In the genomic region with DNA sequence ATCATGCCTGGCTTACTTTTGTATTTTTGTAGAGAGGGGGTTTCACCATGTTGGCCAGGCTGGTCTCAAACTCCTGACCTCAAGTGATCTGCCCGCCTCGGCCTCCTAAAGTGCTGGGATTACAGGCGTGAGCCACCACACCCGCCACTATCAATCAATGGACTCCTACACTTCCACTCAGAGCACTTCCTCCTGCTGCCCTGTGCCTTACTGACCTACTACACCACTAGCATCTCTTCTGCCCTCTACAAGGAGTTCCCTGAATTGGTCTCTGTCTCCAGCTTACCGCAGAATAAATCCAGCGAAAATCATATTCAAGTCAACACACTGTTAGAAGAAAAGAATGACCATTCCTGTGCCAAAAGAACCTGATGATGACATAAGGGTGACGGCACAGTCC, we compare ENCODE assay signal across 5 cellular contexts. TPM values are rescaled to one million over a fixed set of nuclear protein-coding genes. Genes with fewer than 3 reads are reported as not detected.
DNase-seq lines count a peak whose midpoint lies in the region; ATAC-seq, FAIRE-seq and TF ChIP-seq lines count a peak whose summit lies in the region.
"Not testable (repeated sequence)": the region's sequence is repeated elsewhere in the genome, so short reads cannot be mapped to it uniquely, and the experiment has no call there.

No MANE protein-coding gene starts in this region.

- not testable (repeated sequence) for ATAC-seq in HepG2

- not testable (repeated sequence) for H3K4me3 ChIP-seq in HepG2 (replicated peaks in 1 of 3; ENCODE audit: insufficient read depth in 1 of 3, low read depth in 2 of 3, low read length in 3 of 3); neural progenitor cell

- TF ChIP-seq CTCF in HepG2 (CRISPR knock-in tag; IDR thresholded peaks at IDR 0.05); neural progenitor cell (IDR thresholded peaks at IDR 0.05): not testable (repeated sequence)

- intact Hi-C loops in activated CD4-positive, alpha-beta T cell treated with anti-CD3 and anti-CD28 coated beads, Interleukin-2, amount 10 ng/mL, durations not matched to agents 24 days and 14 days (cut with micrococcal nuclease); dendritic cell treated with granulocyte-macrophage colony-stimulating factor and Interleukin-4, amounts not matched to agents 40 ng/mL and 50 ng/mL, for 4 days (cut with micrococcal nuclease); HepG2 (cut with micrococcal nuclease; ENCODE audit: unreplicated experiment): not testable (repeated sequence)

- CTCF ChIA-PET in HepG2 (lab: Yijun Ruan, JAX; ENCODE audit: low intra/inter-chr PET ratio, low total read pairs), result not testable (repeated sequence)

- not testable (repeated sequence) for H3F3A ChIP-seq in neural progenitor cell (ENCODE audit: low read depth)

- in situ Hi-C loops in HepG2 (cut with HindIII; ENCODE audit: extremely low pct_ligation_motif_present, low pct_unique_long_range_greater_than_20kb), result not testable (repeated sequence)

- H3K4me3 Mint-ChIP-seq in activated CD4-positive, alpha-beta T cell treated with anti-CD3 and anti-CD28 coated beads, Interleukin-2, amount 10 ng/mL, durations not matched to agents 24 days and 14 days; dendritic cell treated with granulocyte-macrophage colony-stimulating factor and Interleukin-4, amounts not matched to agents 40 ng/mL and 50 ng/mL, for 4 days; neural progenitor cell: not testable (repeated sequence)

- peaks cover 19% of the 10 kb centered on the region for H3K4me1 ChIP-seq in HepG2 (ENCODE audit: insufficient read depth, low read length)
- not testable (repeated sequence) for H3K4me1 ChIP-seq in neural progenitor cell

- not testable (repeated sequence) for TF ChIP-seq POLR2A in HepG2 (IDR thresholded peaks at IDR 0.05; ENCODE audit: insufficient read depth in 1 of 2, low read depth in 2 of 2, low read length in 2 of 2)

- not testable (repeated sequence) for H3K4me2 ChIP-seq in HepG2 (ENCODE audit: low read depth, low read length); neural progenitor cell

- not testable (repeated sequence) for H3K27ac ChIP-seq in HepG2 (ENCODE audit: extremely low read length, insufficient read depth, low read length); neural progenitor cell

- not testable (repeated sequence) for H3K9ac ChIP-seq in HepG2 (ENCODE audit: insufficient read depth, low read depth, low read length); neural progenitor cell

- not testable (repeated sequence) for H3K9me3 Mint-ChIP-seq in activated CD4-positive, alpha-beta T cell treated with anti-CD3 and anti-CD28 coated beads, Interleukin-2, amount 10 ng/mL, durations not matched to agents 24 days and 14 days; dendritic cell treated with granulocyte-macrophage colony-stimulating factor and Interleukin-4, amounts not matched to agents 40 ng/mL and 50 ng/mL, for 4 days; neural progenitor cell

- not testable (repeated sequence) for H3K9me3 ChIP-seq in HepG2 (ENCODE audit: low read length); neural progenitor cell (ENCODE audit: low read depth)

- not testable (repeated sequence) for H2AFZ ChIP-seq in HepG2 (ENCODE audit: low read length); neural progenitor cell (replicated peaks)

- peak; percentile 9 for DNase-seq in MV-4-11 (lab: John Stamatoyannopoulos, UW)
- peak; percentile 17 for DNase-seq in activated CD4-positive, alpha-beta T cell treated with anti-CD3 and anti-CD28 coated beads, Interleukin-2, amount 10 ng/mL, durations not matched to agents 24 days and 14 days
- DNase-seq in HepG2 (ENCODE audit: low spot score); neural progenitor cell (ENCODE audit: low spot score): not testable (repeated sequence)

- not testable (repeated sequence) for FAIRE-seq in HepG2 (lab: Jason Lieb, UNC)

- not testable (repeated sequence) for H4K20me1 ChIP-seq in HepG2 (ENCODE audit: insufficient read depth, low read length); neural progenitor cell (ENCODE audit: low read depth)

- not testable (repeated sequence) for BruUV-seq in HepG2 (replicated peaks; lab: Mats Ljungman, UMichigan)

- POLR2A ChIA-PET in HepG2 (lab: Yijun Ruan, JAX), result not testable (repeated sequence)

- WGBS in HepG2 (ENCODE audit: low lambda C conversion rate), result 99% methylated on average over 7 of the region's 7 CpGs

- not testable (repeated sequence) for TF ChIP-seq RAD21 in HepG2 (CRISPR knock-in tag; IDR thresholded peaks at IDR 0.05)

- not testable (repeated sequence) for H3K79me2 ChIP-seq in HepG2 (ENCODE audit: insufficient read depth, low read length); neural progenitor cell (ENCODE audit: low read depth)

- not testable (repeated sequence) for TF ChIP-seq EP300 in HepG2 (IDR thresholded peaks at IDR 0.05; ENCODE audit: low read depth in 2 of 2, low read length in 2 of 2); HepG2 (CRISPR knock-in tag; IDR thresholded peaks at IDR 0.05; ENCODE audit: borderline replicate concordance)

- H3K4me1 Mint-ChIP-seq in activated CD4-positive, alpha-beta T cell treated with anti-CD3 and anti-CD28 coated beads, Interleukin-2, amount 10 ng/mL, durations not matched to agents 24 days and 14 days; neural progenitor cell: not testable (repeated sequence)
- H3K4me1 Mint-ChIP-seq in dendritic cell treated with granulocyte-macrophage colony-stimulating factor and Interleukin-4, amounts not matched to agents 40 ng/mL and 50 ng/mL, for 4 days (ENCODE audit: low read depth), result peaks cover 26% of the 10 kb centered on the region

- H3K27ac Mint-ChIP-seq in activated CD4-positive, alpha-beta T cell treated with anti-CD3 and anti-CD28 coated beads, Interleukin-2, amount 10 ng/mL, durations not matched to agents 24 days and 14 days, result not testable (repeated sequence)
- H3K27ac Mint-ChIP-seq in dendritic cell treated with granulocyte-macrophage colony-stimulating factor and Interleukin-4, amounts not matched to agents 40 ng/mL and 50 ng/mL, for 4 days, result peak overlapping the region; percentile 51
- H3K27ac Mint-ChIP-seq in neural progenitor cell, result peak overlapping the region; percentile 50

- H3K36me3 Mint-ChIP-seq in activated CD4-positive, alpha-beta T cell treated with anti-CD3 and anti-CD28 coated beads, Interleukin-2, amount 10 ng/mL, durations not matched to agents 24 days and 14 days (ENCODE audit: low read depth), result peaks cover 30% of the 10 kb centered on the region
- peaks cover 57% of the 10 kb centered on the region for H3K36me3 Mint-ChIP-seq in dendritic cell treated with granulocyte-macrophage colony-stimulating factor and Interleukin-4, amounts not matched to agents 40 ng/mL and 50 ng/mL, for 4 days (ENCODE audit: low read depth)
- H3K36me3 Mint-ChIP-seq in neural progenitor cell, result peaks cover 30% of the 10 kb centered on the region

- H3K27me3 Mint-ChIP-seq in activated CD4-positive, alpha-beta T cell treated with anti-CD3 and anti-CD28 coated beads, Interleukin-2, amount 10 ng/mL, durations not matched to agents 24 days and 14 days; dendritic cell treated with granulocyte-macrophage colony-stimulating factor and Interleukin-4, amounts not matched to agents 40 ng/mL and 50 ng/mL, for 4 days; neural progenitor cell (ENCODE audit: insufficient read depth, low read depth): not testable (repeated sequence)

- H3K36me3 ChIP-seq in HepG2 (replicated peaks in 1 of 2; ENCODE audit: control insufficient read depth in 1 of 2, insufficient read depth in 2 of 2, low read length in 2 of 2) (peaks cover 4 to 29% of the 10 kb centered on the region in 2 experiments; a peak in 4 of 5 replicates), neural progenitor cell (peaks cover 22% of the 10 kb centered on the region)

- not testable (repeated sequence) for H3K27me3 ChIP-seq in HepG2 (ENCODE audit: control insufficient read depth in 1 of 2, insufficient read depth in 2 of 2, low read length in 2 of 2); neural progenitor cell

TF ChIP-seq in HepG2, 621 proteins besides CTCF, POLR2A, EP300 and RAD21:
- TF ChIP-seq CREB1 (IDR thresholded peaks at IDR 0.05), result 0 out of 2 replicates have a peak, but pooled peaks have one; percentile 10
- not testable (repeated sequence) for TF ChIP-seq CREB1 (CRISPR knock-in tag; IDR thresholded peaks at IDR 0.05)

RNA-seq across cellular contexts. Expression of gene SLC35B4, which starts 20.7 kb away (rescaled TPM):
- 23.0 and 27.6 TPM in 2 replicates for total RNA-seq in activated CD4-positive, alpha-beta T cell treated with anti-CD3 and anti-CD28 coated beads, Interleukin-2, amount 10 ng/mL, durations not matched to agents 24 days and 14 days
- 10.8 and 17.1 TPM in 2 replicates for total RNA-seq in HepG2 (2016; rRNA removed; fragmentation: Illumina TruSeq; extraction: Trizol)
- 1.7 and 2.6 TPM in 2 replicates for total RNA-seq in HepG2 (2016; cell fraction: cytosol; rRNA removed; fragmentation: Illumina TruSeq; extraction: Trizol; ENCODE audit: low read depth)
- total RNA-seq in HepG2 (2016; cell fraction: insoluble cytoplasmic fraction; rRNA removed; fragmentation: Illumina TruSeq; extraction: Trizol), result 10.6 and 17.5 TPM in 2 replicates
- total RNA-seq in HepG2 (2016; cell fraction: membrane; rRNA removed; fragmentation: Illumina TruSeq; extraction: Trizol), result 6.0 and 6.2 TPM in 2 replicates
- 20.5 and 23.5 TPM in 2 replicates for total RNA-seq in HepG2 (2016; cell fraction: nucleus; rRNA removed; fragmentation: Illumina TruSeq; extraction: Trizol)
- polyA plus RNA-seq in HepG2 (2011; rRNA removed), result 13.2 and 17.8 TPM in 2 replicates
- 9.1 and 10.5 TPM in 2 replicates for polyA plus RNA-seq in HepG2 (2011; cell fraction: cytosol; rRNA removed)
- 17.4 and 25.2 TPM in 2 replicates for polyA plus RNA-seq in HepG2 (2011; cell fraction: nucleus; rRNA removed)
- polyA plus RNA-seq in HepG2 (2012), result 8.8 and 9.4 TPM in 2 replicates
- polyA plus RNA-seq in HepG2 (2016; cell fraction: cytosol; fragmentation: Illumina TruSeq; extraction: Trizol; ENCODE audit: low read depth), result 2.2 and 3.0 TPM in 2 replicates
- polyA plus RNA-seq in HepG2 (2016; cell fraction: insoluble cytoplasmic fraction; fragmentation: Illumina TruSeq; extraction: Trizol; ENCODE audit: low read depth), result 9.1 and 9.9 TPM in 2 replicates
- 3.4 and 3.9 TPM in 2 replicates for polyA plus RNA-seq in HepG2 (2016; cell fraction: membrane; fragmentation: Illumina TruSeq; extraction: Trizol; ENCODE audit: low read depth)
- 40.7 and 42.9 TPM in 2 replicates for polyA plus RNA-seq in HepG2 (2016; cell fraction: nucleus; fragmentation: Illumina TruSeq; extraction: Trizol; ENCODE audit: insufficient read depth, low read depth)
- 30.7 and 61.9 TPM in 2 replicates for polyA minus RNA-seq in HepG2 (2011; rRNA and poly(A)+ RNA removed; ENCODE audit: low replicate concordance)
- polyA minus RNA-seq in HepG2 (2011; cell fraction: cytosol; rRNA and poly(A)+ RNA removed), result 8.2 and 14.1 TPM in 2 replicates
- polyA minus RNA-seq in HepG2 (2011; cell fraction: nucleus; rRNA and poly(A)+ RNA removed), result 18.3 and 24.1 TPM in 2 replicates
- total RNA-seq in neural progenitor cell (ENCODE audit: low replicate concordance), result 25.9 and 32.0 TPM in 2 replicates
